Comparison of ENCODE assay signal across 8 cellular contexts in genomic region chr9:93574900-93575705, GRCh38. TPM values are rescaled to one million over a fixed set of nuclear protein-coding genes. Genes with fewer than 3 reads are reported as not detected.
DNase-seq lines count a peak whose midpoint lies in the region; ATAC-seq and TF ChIP-seq lines count a peak whose summit lies in the region.

No MANE protein-coding gene starts in this region.

- no peaks in the 10 kb centered on the region for H3K9me3 ChIP-seq in trophoblast cell (ENCODE audit: insufficient read depth, low read depth, low read length)

- H2BK5ac ChIP-seq in trophoblast cell (ENCODE audit: low read depth, low read length, poor library complexity): no peak overlapping the region

- peak overlapping the region; percentile 72 for H2AFZ ChIP-seq in trophoblast cell (ENCODE audit: insufficient read depth, low read length, poor library complexity)

- H3K36me3 ChIP-seq in trophoblast cell (ENCODE audit: control insufficient read depth in 1 of 2, insufficient read depth in 2 of 2, low read length in 2 of 2): peaks cover 0 to 2% of the 10 kb centered on the region in 2 experiments

- peak overlapping the region; percentile 72 for H2AK5ac ChIP-seq in trophoblast cell (ENCODE audit: low read length)

- peak overlapping the region; percentile 23 for H4K91ac ChIP-seq in trophoblast cell (ENCODE audit: low read depth, low read length)

- no peak overlapping the region for H3K27ac ChIP-seq in trophoblast cell (ENCODE audit: low read depth, low read length)

- H3K23ac ChIP-seq in trophoblast cell (ENCODE audit: low read length): peak overlapping the region; percentile 33

- peak overlapping the region; percentile 22 for H3K4ac ChIP-seq in trophoblast cell (ENCODE audit: low read depth, low read length)

- H3K4me2 ChIP-seq in trophoblast cell (ENCODE audit: low read length): peak overlapping the region; percentile 77

- H3K18ac ChIP-seq in trophoblast cell (ENCODE audit: low read length): peak overlapping the region; percentile 67

- H3K79me2 ChIP-seq in trophoblast cell (ENCODE audit: control insufficient read depth, insufficient read depth, low read length, poor library complexity): peaks cover 17% of the 10 kb centered on the region

- ATAC-seq in SK-N-SH treated with all-trans-retinoic acid at 6 μM for 48 hours (peak; percentile 20), HG02623 (IDR thresholded peaks at IDR 0.05; ENCODE audit: unreplicated experiment) (no peak), GM21447 (IDR thresholded peaks at IDR 0.05; ENCODE audit: unreplicated experiment) (no peak), HG03439 (IDR thresholded peaks at IDR 0.05; ENCODE audit: unreplicated experiment) (no peak)

- H3K4me1 ChIP-seq in trophoblast cell (ENCODE audit: control insufficient read depth in 1 of 2, insufficient read depth in 2 of 2, low read length in 2 of 2): peaks cover 20% of the 10 kb centered on the region in 2 experiments

- DNase-seq in EL (peak; percentile 13), fibroblast of villous mesenchyme (ENCODE audit: low read depth) (no peak), trophoblast cell (no peak), GM19238 (ENCODE audit: insufficient read length, low spot score) (no peak)

- H2BK120ac ChIP-seq in trophoblast cell (ENCODE audit: insufficient read depth, low read length, poor library complexity): peak overlapping the region; percentile 35

- peaks cover 16% of the 10 kb centered on the region for H3K79me1 ChIP-seq in trophoblast cell (ENCODE audit: low read length)

- peak overlapping the region; percentile 76 for H4K12ac ChIP-seq in trophoblast cell (ENCODE audit: low read depth, low read length)

- peak overlapping the region; percentile 93 for H3K14ac ChIP-seq in trophoblast cell (ENCODE audit: low read length)

- no peaks in the 10 kb centered on the region for H3K27me3 ChIP-seq in trophoblast cell (ENCODE audit: insufficient read depth, low read length)

- no peak for TF ChIP-seq CTCF in fibroblast of villous mesenchyme (IDR thresholded peaks at IDR 0.05; ENCODE audit: insufficient read depth, low read depth, low read length)

- H3K4me3 ChIP-seq in fibroblast of villous mesenchyme (ENCODE audit: low read depth, low read length): peak overlapping the region; percentile 76
- H3K4me3 ChIP-seq in trophoblast cell (ENCODE audit: low read depth, low read length): peak overlapping the region; percentile 91

- no peak overlapping the region for H3K9ac ChIP-seq in trophoblast cell (ENCODE audit: low read length)

- H4K8ac ChIP-seq in trophoblast cell (ENCODE audit: low read depth, low read length): peak overlapping the region; percentile 71

- WGBS in trophoblast cell (ENCODE audit: extremely low coverage, insufficient coverage, insufficient read length): no CpG with 5 or more reads among the region's 25 CpGs

- H2BK12ac ChIP-seq in trophoblast cell (ENCODE audit: low read length): peak overlapping the region; percentile 42

TF ChIP-seq in SK-N-SH treated with all-trans-retinoic acid at 6 μM for 48 hours, 23 proteins besides CTCF, POLR2A, EP300 and RAD21:
- TF ChIP-seq TCF4 (CRISPR knock-in tag; IDR thresholded peaks at IDR 0.05; ENCODE audit: borderline replicate concordance): no peak
- no peak for TF ChIP-seq ZNF70 (CRISPR knock-in tag; IDR thresholded peaks at IDR 0.05)
- no peak for TF ChIP-seq PPARA (CRISPR knock-in tag; IDR thresholded peaks at IDR 0.05; ENCODE audit: borderline replicate concordance)
- no peak for TF ChIP-seq ZFP3 (CRISPR knock-in tag; IDR thresholded peaks at IDR 0.05)
- TF ChIP-seq ARNTL (CRISPR knock-in tag; IDR thresholded peaks at IDR 0.05; ENCODE audit: borderline replicate concordance, low read depth): no peak
- no peak for TF ChIP-seq RARB (CRISPR knock-in tag; IDR thresholded peaks at IDR 0.05)
- no peak for TF ChIP-seq ISL1 (CRISPR knock-in tag; IDR thresholded peaks at IDR 0.05)
- no peak for TF ChIP-seq PATZ1 (CRISPR knock-in tag; IDR thresholded peaks at IDR 0.05; ENCODE audit: borderline replicate concordance)
- no peak for TF ChIP-seq ESRRG (CRISPR knock-in tag; IDR thresholded peaks at IDR 0.05)

RNA-seq across cellular contexts. Expression of gene PHF2, which starts 1.3 kb away (rescaled TPM):
- 14.2 and 15.5 TPM in 2 replicates for total RNA-seq in fibroblast of villous mesenchyme
- 12.6 and 12.7 TPM in 2 replicates for polyA plus RNA-seq in trophoblast cell (2013)
